Comparison of ENCODE assay signal across 22 cellular contexts in the genomic region with DNA sequence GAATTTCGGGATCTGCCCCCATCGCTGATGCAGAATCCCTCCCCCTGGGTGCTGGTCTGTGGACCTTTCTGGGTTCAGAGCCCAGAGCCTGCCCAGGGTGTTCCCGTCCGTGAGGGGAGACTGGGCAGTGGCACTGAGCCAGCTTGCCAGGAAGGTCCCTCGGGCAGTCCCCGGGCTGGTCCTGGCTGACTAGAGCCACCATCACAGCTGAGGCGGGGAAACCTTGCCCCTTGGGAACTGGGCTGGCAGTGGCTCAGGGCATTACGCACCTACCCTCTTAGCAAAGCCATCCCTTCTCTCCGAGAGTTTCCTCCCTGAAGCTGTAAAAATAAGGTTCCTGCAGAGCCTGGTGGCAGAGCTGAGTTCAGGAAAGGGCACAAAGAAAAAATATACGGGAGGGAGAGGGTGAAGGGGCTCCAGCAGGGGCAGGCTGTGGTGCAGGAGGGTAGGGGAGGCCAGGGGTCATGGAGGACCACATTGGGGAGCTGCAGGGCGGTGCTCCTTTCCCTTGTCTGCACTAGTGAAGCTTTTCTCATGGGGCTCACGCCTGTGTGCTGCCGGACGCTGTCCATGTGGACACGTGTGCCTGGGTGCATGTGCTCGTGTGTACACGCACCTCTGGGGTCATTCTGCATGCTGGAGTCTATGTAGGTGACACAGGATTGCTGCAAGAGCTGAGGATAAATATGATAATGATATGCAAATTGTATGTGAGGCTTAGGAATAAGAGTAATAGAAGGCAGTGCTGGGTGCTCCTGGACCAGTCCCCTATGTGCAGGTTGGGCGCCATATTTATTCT.
DNase-seq lines count a peak whose midpoint lies in the region; ATAC-seq, FAIRE-seq and TF ChIP-seq lines count a peak whose summit lies in the region.
"Had no signal": no experiment of that assay in that cellular context is flagged by ENCODE, and none has a peak within 500 bp of the region (broad histone marks: within the 10 kb centered on the region; RNA-seq: fewer than 3 reads in every experiment).

No MANE protein-coding gene starts in this region.

- H2BK120ac ChIP-seq in trophoblast cell (ENCODE audit: insufficient read depth, low read length, poor library complexity), result peak overlapping the region; percentile 1

- CTCF ChIA-PET in Panc1 (lab: Charles Lee), result no interaction called here

- DNase-seq in right cardiac atrium (peak in 2 of 3 donors; percentile 25 to 53), left ventricle myocardium superior (no peak), Panc1 (ENCODE audit: low read depth, low spot score) (no peak), trophoblast cell (no peak), HTR-8/SVneo (ENCODE audit: insufficient read length, low spot score) (no peak), DMS 273 treated with DMSO at 0.1 percent for 48 hours (lab: John Stamatoyannopoulos, UW) (no peak)
- DNase-seq: ACHN; CD8-positive, alpha-beta memory T cell; KG1; MG63; NCI-H1105 treated with DMSO at 0.1 percent for 48 hours; NCI-H1930; NCI-H524; NK-92 treated with Interleukin-12 subunit alpha and Interleukin-12 subunit beta, amount 100 ng/mL, for 24 hours; OCI-M1; SJCRH30; SW 1271 had no signal

- in situ Hi-C loops in Panc1 (cut with HindIII; ENCODE audit: low pct_unique_long_range_greater_than_20kb, low sequenced_read_pairs), result no loop called here

- WGBS in right cardiac atrium, result 70% methylated on average over 18 of the region's 18 CpGs
- WGBS in trophoblast cell (ENCODE audit: extremely low coverage, insufficient coverage, insufficient read length), result no CpG with 5 or more reads among the region's 18 CpGs

- POLR2A ChIA-PET in Panc1 (lab: Charles Lee), result no interaction called here

- no peak overlapping the region for H2AFZ ChIP-seq in trophoblast cell (ENCODE audit: insufficient read depth, low read length, poor library complexity)

- H3K79me1 ChIP-seq in trophoblast cell (ENCODE audit: low read length), result peaks cover 10% of the 10 kb centered on the region

- no peak overlapping the region for H3K4me2 ChIP-seq in trophoblast cell (ENCODE audit: low read length)

- H3K36me3 ChIP-seq in Panc1 (ENCODE audit: control insufficient read depth, insufficient read depth, low read length), result no peaks in the 10 kb centered on the region
- H3K36me3 ChIP-seq in trophoblast cell (ENCODE audit: control insufficient read depth in 1 of 2, insufficient read depth in 2 of 2, low read length in 2 of 2), result no peaks in the 10 kb centered on the region
- H3K36me3 ChIP-seq: MG63, SJCRH30 had no signal

- H3K4me1 ChIP-seq in right cardiac atrium (ENCODE audit: control insufficient read depth, insufficient read depth, low read length) (peaks cover 3% of the 10 kb centered on the region), Panc1 (ENCODE audit: control insufficient read depth, insufficient read depth, low read length) (peaks cover 22% of the 10 kb centered on the region), trophoblast cell (ENCODE audit: control insufficient read depth in 1 of 2, insufficient read depth in 2 of 2, low read length in 2 of 2) (peaks cover 9 to 19% of the 10 kb centered on the region in 2 experiments)
- H3K4me1 ChIP-seq: SJCRH30 had no signal

- no peak overlapping the region for H2BK5ac ChIP-seq in trophoblast cell (ENCODE audit: low read depth, low read length, poor library complexity)

- H4K8ac ChIP-seq in trophoblast cell (ENCODE audit: low read depth, low read length), result no peak overlapping the region

- peak overlapping the region; percentile 21 for H3K14ac ChIP-seq in trophoblast cell (ENCODE audit: low read length)

- ATAC-seq in right cardiac atrium (no peak), left ventricle myocardium superior (no peak), Panc1 (no peak), HG03442 (IDR thresholded peaks at IDR 0.05; ENCODE audit: unreplicated experiment) (no peak), HG03571 (IDR thresholded peaks at IDR 0.05; ENCODE audit: unreplicated experiment) (no peak)
- ATAC-seq: GM12878 had no signal

- H2BK12ac ChIP-seq in trophoblast cell (ENCODE audit: low read length), result peak overlapping the region; percentile 29

- BruUV-seq in Panc1 (replicated peaks; lab: Mats Ljungman, UMichigan), result no TSS peak

- peak overlapping the region; percentile 32 for H2AK5ac ChIP-seq in trophoblast cell (ENCODE audit: low read length)

- H3K23ac ChIP-seq in trophoblast cell (ENCODE audit: low read length), result no peak overlapping the region

- H3K4ac ChIP-seq in trophoblast cell (ENCODE audit: low read depth, low read length), result no peak overlapping the region

- H3K9ac ChIP-seq in trophoblast cell (ENCODE audit: low read length), result no peak overlapping the region

- H3K18ac ChIP-seq in trophoblast cell (ENCODE audit: low read length), result no peak overlapping the region

- peak overlapping the region; percentile 11 for H4K91ac ChIP-seq in trophoblast cell (ENCODE audit: low read depth, low read length)

- no peaks in the 10 kb centered on the region for H3K9me3 ChIP-seq in right cardiac atrium (ENCODE audit: control insufficient read depth, low read length)
- H3K9me3 ChIP-seq in Panc1 (ENCODE audit: control insufficient read depth, insufficient read depth, low read depth, low read length), result no peaks in the 10 kb centered on the region
- no peaks in the 10 kb centered on the region for H3K9me3 ChIP-seq in trophoblast cell (ENCODE audit: insufficient read depth, low read depth, low read length)
- H3K9me3 ChIP-seq: MG63, SJCRH30 had no signal

- intact Hi-C loops in right cardiac atrium (cut with DNase I) (loop anchor here in 1 of 4 donors (5.0 kb wide), 1 partner anchor 407 kb away; no protein-coding TSS in a partner anchor), left ventricle myocardium superior (cut with micrococcal nuclease) (no loop called here), Panc1 (cut with micrococcal nuclease; ENCODE audit: unreplicated experiment) (no loop called here)

- H3K27me3 ChIP-seq in right cardiac atrium (ENCODE audit: control insufficient read depth, insufficient read depth), result no peaks in the 10 kb centered on the region
- H3K27me3 ChIP-seq in Panc1 (ENCODE audit: control insufficient read depth, insufficient read depth, low read length), result no peaks in the 10 kb centered on the region
- H3K27me3 ChIP-seq in trophoblast cell (ENCODE audit: insufficient read depth, low read length), result no peaks in the 10 kb centered on the region
- H3K27me3 ChIP-seq: MG63, SJCRH30 had no signal

- no peak overlapping the region for H3K4me3 ChIP-seq in right cardiac atrium (ENCODE audit: low read length)
- no peak overlapping the region for H3K4me3 ChIP-seq in Panc1 (ENCODE audit: low read depth in 2 of 2, low read length in 2 of 2)
- no peak overlapping the region for H3K4me3 ChIP-seq in trophoblast cell (ENCODE audit: low read depth, low read length)
- H3K4me3 ChIP-seq: GM12878, MG63, SJCRH30 had no signal

- no peak for TF ChIP-seq CTCF in Panc1 (IDR thresholded peaks at IDR 0.05)

- no peaks in the 10 kb centered on the region for H3K79me2 ChIP-seq in trophoblast cell (ENCODE audit: control insufficient read depth, insufficient read depth, low read length, poor library complexity)

- no peak for FAIRE-seq in HTR-8/SVneo (lab: Jason Lieb, UNC)
- FAIRE-seq: GM12878 had no signal

- no peak overlapping the region for H4K12ac ChIP-seq in trophoblast cell (ENCODE audit: low read depth, low read length)

- H3K27ac ChIP-seq in right cardiac atrium (ENCODE audit: low read length) (no peak overlapping the region), Panc1 (ENCODE audit: low read length) (peak overlapping the region; percentile 48; the same call in 1 of the 2 replicates), trophoblast cell (ENCODE audit: low read depth, low read length) (no peak overlapping the region)
- H3K27ac ChIP-seq: HL-60, RWPE1, SJCRH30 had no signal

Comparison
In these comparisons a context has a peak if more than half of its experiments do, and no peak if none do; other contexts are left out.
1. DNase-seq: peak in right cardiac atrium (2 of 3); none in left ventricle myocardium superior (single experiment), Panc1 (single experiment), trophoblast cell (0 of 2), HTR-8/SVneo (single experiment) and DMS 273 treated with DMSO at 0.1 percent for 48 hours (single experiment).